In genomic region chr12:75724913-75725312, GRCh38 we compare ENCODE assay signal across 8 cellular contexts.
DNase-seq lines count a peak whose midpoint lies in the region; ATAC-seq and TF ChIP-seq lines count a peak whose summit lies in the region.

No MANE protein-coding gene starts in this region.

- no peaks in the 10 kb centered on the region for H3K36me3 ChIP-seq in esophagus squamous epithelium

- H3K4me3 ChIP-seq in esophagus squamous epithelium = no peak overlapping the region

- WGBS in esophagus squamous epithelium, 2 donors = 31 to 41% methylated on average over 5 of the region's 5 CpGs

- no peaks in the 10 kb centered on the region for H3K27me3 Mint-ChIP-seq in progenitor cell of endocrine pancreas
- peaks cover 5% of the 10 kb centered on the region for H3K27me3 Mint-ChIP-seq in activated naive CD8-positive, alpha-beta T cell treated with anti-CD3 and anti-CD28 coated beads for 36 hours
- H3K27me3 Mint-ChIP-seq in stimulated activated naive B cell treated with anti-CD40 and anti-IgM and Interleukin-4, amounts not matched to agents 10 μg/mL and 1 μg/mL and 100 μg/mL, for 72 hours = peaks cover 6 to 13% of the 10 kb centered on the region in 2 donors

- peaks cover 5% of the 10 kb centered on the region for H3K9me3 Mint-ChIP-seq in progenitor cell of endocrine pancreas (ENCODE audit: low read depth)
- H3K9me3 Mint-ChIP-seq in activated naive CD8-positive, alpha-beta T cell treated with anti-CD3 and anti-CD28 coated beads for 36 hours = peaks cover 8% of the 10 kb centered on the region
- H3K9me3 Mint-ChIP-seq in stimulated activated naive B cell treated with anti-CD40 and anti-IgM and Interleukin-4, amounts not matched to agents 10 μg/mL and 1 μg/mL and 100 μg/mL, for 72 hours = no peaks in the 10 kb centered on the region

- H3K36me3 Mint-ChIP-seq in progenitor cell of endocrine pancreas (ENCODE audit: insufficient read depth) = no peaks in the 10 kb centered on the region
- H3K36me3 Mint-ChIP-seq in activated naive CD8-positive, alpha-beta T cell treated with anti-CD3 and anti-CD28 coated beads for 36 hours = peaks cover 13% of the 10 kb centered on the region
- no peaks in the 10 kb centered on the region for H3K36me3 Mint-ChIP-seq in stimulated activated naive B cell treated with anti-CD40 and anti-IgM and Interleukin-4, amounts not matched to agents 10 μg/mL and 1 μg/mL and 100 μg/mL, for 72 hours

- peak overlapping the region; percentile 67 for H3K27ac Mint-ChIP-seq in progenitor cell of endocrine pancreas
- H3K27ac Mint-ChIP-seq in activated naive CD8-positive, alpha-beta T cell treated with anti-CD3 and anti-CD28 coated beads for 36 hours = no peak overlapping the region
- H3K27ac Mint-ChIP-seq in stimulated activated naive B cell treated with anti-CD40 and anti-IgM and Interleukin-4, amounts not matched to agents 10 μg/mL and 1 μg/mL and 100 μg/mL, for 72 hours = no peak overlapping the region

- DNase-seq in G401 (ENCODE audit: low spot score) (peak; percentile 98), NCI-H69 (lab: John Stamatoyannopoulos, UW) (peak; percentile 94), esophagus squamous epithelium (lab: John Stamatoyannopoulos, UW) (no peak), progenitor cell of endocrine pancreas (ENCODE audit: low spot score, unreplicated experiment) (no peak), GF-D8 (lab: John Stamatoyannopoulos, UW) (no peak)
- no peak for DNase-seq in activated naive CD8-positive, alpha-beta T cell treated with anti-CD3 and anti-CD28 coated beads for 36 hours
- DNase-seq in stimulated activated naive B cell treated with anti-CD40 and anti-IgM and Interleukin-4, amounts not matched to agents 10 μg/mL and 1 μg/mL and 100 μg/mL, for 72 hours = no peak

- H3K27ac ChIP-seq in esophagus squamous epithelium = peak overlapping the region; percentile 16 to 82 (median 29)

- no peaks in the 10 kb centered on the region for H3K27me3 ChIP-seq in esophagus squamous epithelium

- no peak overlapping the region for H3K4me3 Mint-ChIP-seq in progenitor cell of endocrine pancreas (ENCODE audit: low read depth)
- no peak overlapping the region for H3K4me3 Mint-ChIP-seq in activated naive CD8-positive, alpha-beta T cell treated with anti-CD3 and anti-CD28 coated beads for 36 hours
- no peak overlapping the region for H3K4me3 Mint-ChIP-seq in stimulated activated naive B cell treated with anti-CD40 and anti-IgM and Interleukin-4, amounts not matched to agents 10 μg/mL and 1 μg/mL and 100 μg/mL, for 72 hours

- intact Hi-C loops in esophagus squamous epithelium (cut with DNase I) = no loop called here

- no peak for TF ChIP-seq POLR2A in esophagus squamous epithelium (IDR thresholded peaks at IDR 0.05)

- ATAC-seq in stimulated activated naive B cell treated with anti-CD40 and anti-IgM and Interleukin-4, amounts not matched to agents 10 μg/mL and 1 μg/mL and 100 μg/mL, for 72 hours (replicated peaks) = no peak
- no peak for ATAC-seq in GM21737 (IDR thresholded peaks at IDR 0.05; ENCODE audit: unreplicated experiment)

- H3K4me1 Mint-ChIP-seq in progenitor cell of endocrine pancreas (ENCODE audit: low read depth) = peaks cover 38% of the 10 kb centered on the region
- peaks cover 14% of the 10 kb centered on the region for H3K4me1 Mint-ChIP-seq in activated naive CD8-positive, alpha-beta T cell treated with anti-CD3 and anti-CD28 coated beads for 36 hours
- H3K4me1 Mint-ChIP-seq in stimulated activated naive B cell treated with anti-CD40 and anti-IgM and Interleukin-4, amounts not matched to agents 10 μg/mL and 1 μg/mL and 100 μg/mL, for 72 hours = no peaks in the 10 kb centered on the region

- TF ChIP-seq CTCF in esophagus squamous epithelium (IDR thresholded peaks at IDR 0.05) = no peak
- TF ChIP-seq CTCF in progenitor cell of endocrine pancreas (IDR thresholded peaks at IDR 0.05; ENCODE audit: unreplicated experiment) = no peak

- H3K4me1 ChIP-seq in esophagus squamous epithelium = peaks cover 19 to 57% (median 43%) of the 10 kb centered on the region in 3 donors

- in situ Hi-C loops in G401 (cut with HindIII; ENCODE audit: low sequenced_read_pairs) = no loop called here

- no peaks in the 10 kb centered on the region for H3K9me3 ChIP-seq in esophagus squamous epithelium

Comparison
In these comparisons a context has a peak if more than half of its experiments do, and no peak if none do; other contexts are left out.
1. DNase-seq: peak in G401 (single experiment) and NCI-H69 (single experiment); none in esophagus squamous epithelium (single experiment), progenitor cell of endocrine pancreas (single experiment), activated naive CD8-positive, alpha-beta T cell treated with anti-CD3 and anti-CD28 coated beads for 36 hours (single experiment), GF-D8 (single experiment) and stimulated activated naive B cell treated with anti-CD40 and anti-IgM and Interleukin-4, amounts not matched to agents 10 μg/mL and 1 μg/mL and 100 μg/mL, for 72 hours (single experiment).